In the genomic region with DNA sequence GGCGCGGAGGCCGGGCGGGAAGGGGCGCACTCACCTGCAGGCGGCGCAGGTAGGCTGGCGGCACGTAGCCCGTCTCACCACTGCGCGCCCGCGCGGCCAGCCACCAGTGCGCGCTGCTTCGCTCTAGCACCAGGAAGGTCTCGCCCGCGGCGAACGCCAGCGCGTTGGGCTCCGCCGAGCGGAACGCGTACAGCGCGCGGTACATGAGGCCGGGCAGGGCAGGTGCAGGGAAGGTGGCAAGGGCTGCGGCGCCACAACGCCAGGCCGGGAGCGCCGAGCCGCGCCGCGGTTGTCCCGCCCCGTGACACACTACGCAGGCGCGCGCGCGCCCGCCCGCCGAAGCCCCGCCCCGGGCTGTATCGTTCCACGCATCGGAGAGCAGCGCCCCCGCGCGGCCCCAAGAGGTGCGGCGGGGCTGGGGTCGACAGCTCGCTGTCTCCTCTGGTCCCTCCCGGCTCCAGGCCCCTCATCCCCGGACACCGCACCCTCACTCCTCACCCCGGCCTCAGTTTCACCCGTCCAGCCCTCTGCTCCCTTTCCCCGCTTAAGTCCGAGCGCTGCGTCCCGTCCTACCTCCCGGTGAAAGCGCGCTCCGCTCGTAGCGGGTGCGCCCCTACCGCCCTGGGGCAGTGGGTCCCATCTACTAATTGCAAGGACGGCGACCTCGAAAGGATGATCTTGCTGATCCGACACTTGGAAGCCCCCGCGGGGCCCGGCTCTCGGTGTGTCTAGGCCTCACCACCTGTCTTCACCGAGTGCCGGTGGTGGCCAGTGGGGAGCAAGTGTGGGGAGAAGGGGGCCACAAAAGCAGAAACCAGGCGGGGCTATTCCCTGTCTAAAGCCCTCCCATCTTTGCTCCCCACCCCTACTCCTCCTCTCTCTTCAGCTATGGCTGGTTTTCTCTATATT, we compare ENCODE assay signal across 8 cellular contexts. TPM values are rescaled to one million over a fixed set of nuclear protein-coding genes. Genes with fewer than 3 reads are reported as not detected.
DNase-seq lines count a peak whose midpoint lies in the region; ATAC-seq and TF ChIP-seq lines count a peak whose summit lies in the region.

TSS of gene NCKIPSD (minus strand) at position 313 of the 909 bp plus-strand sequence. CDS start at position 205, 108 bp downstream.

- H3K27me3 Mint-ChIP-seq in neural crest cell (ENCODE audit: low read depth) = no peaks in the 10 kb centered on the region

- H3K9me3 Mint-ChIP-seq in neural crest cell = no peaks in the 10 kb centered on the region

- H3K27ac ChIP-seq in KOPT-K1 (ENCODE audit: low read depth, low read length, poor library complexity, severe bottlenecking) = peak within 1 kb of the TSS; percentile 76

- H3K4me1 Mint-ChIP-seq in neural crest cell = peaks cover 30% of the 10 kb centered on the region

- peak within 1 kb of the TSS; percentile 83 for H3K4me3 ChIP-seq in fibroblast of villous mesenchyme (ENCODE audit: low read depth, low read length)

- H3K4me3 Mint-ChIP-seq in neural crest cell = peak within 1 kb of the TSS; percentile 95

- peaks cover 66% of the 10 kb centered on the region for H3K36me3 ChIP-seq in KOPT-K1 (ENCODE audit: insufficient read depth, low read length)

- DNase-seq in ELF-1 (ENCODE audit: low read depth, low spot score) = peak; percentile 94
- DNase-seq in SIG-M5 (lab: John Stamatoyannopoulos, UW) = peak; percentile 26
- peak; percentile 97 for DNase-seq in activated effector memory CD4-positive, alpha-beta T cell treated with anti-CD3 and anti-CD28 coated beads, Interleukin-2, amount 50 U/mL, for 16 hours
- peak; percentile 81 for DNase-seq in fibroblast of villous mesenchyme (ENCODE audit: low read depth)
- DNase-seq in neural crest cell (ENCODE audit: low read depth, low spot score) = peak; percentile 91
- DNase-seq in stromal cell of bone marrow (ENCODE audit: low read depth) = peak; percentile 65

- peak; percentile 71 for ATAC-seq in GM21737 (IDR thresholded peaks at IDR 0.05; ENCODE audit: unreplicated experiment)

- H3K9me3 ChIP-seq in KOPT-K1 (ENCODE audit: insufficient read depth, low read length, poor library complexity, severe bottlenecking) = no peaks in the 10 kb centered on the region

- H3K36me3 Mint-ChIP-seq in neural crest cell (ENCODE audit: low read depth) = peaks cover 6% of the 10 kb centered on the region

- TF ChIP-seq CTCF in fibroblast of villous mesenchyme (IDR thresholded peaks at IDR 0.05; ENCODE audit: insufficient read depth, low read depth, low read length) (peak; percentile 78), neural crest cell (conservative IDR thresholded peaks at IDR 0.05) (peak; percentile 88)

- H3K27ac Mint-ChIP-seq in neural crest cell (ENCODE audit: unreplicated experiment) = peak within 1 kb of the TSS; percentile 71

RNA-seq across cellular contexts. Expression of gene NCKIPSD, which starts in this region (rescaled TPM):
- total RNA-seq in fibroblast of villous mesenchyme (17.7 and 23.3 TPM in 2 replicates), neural crest cell (25.3 and 30.2 TPM in 2 replicates)

Comparison
In these comparisons a context has a peak if more than half of its experiments do, and no peak if none do; other contexts are left out.
1. Peak in every context shown above with its lines: DNase-seq, ATAC-seq, H3K4me3 ChIP-seq and H3K27ac ChIP-seq.
2. DNase-seq: peak in every context shown above with its lines; median percentile 97 in activated effector memory CD4-positive, alpha-beta T cell treated with anti-CD3 and anti-CD28 coated beads, Interleukin-2, amount 50 U/mL, for 16 hours; 94 in ELF-1; 91 in neural crest cell; 81 in fibroblast of villous mesenchyme; 65 in stromal cell of bone marrow; 26 in SIG-M5.